In genomic region chr1:47997289-47998200, GRCh38 we compare ENCODE assay signal across 8 cellular contexts. TPM values are rescaled to one million over a fixed set of nuclear protein-coding genes. Genes with fewer than 3 reads are reported as not detected.
DNase-seq lines count a peak whose midpoint lies in the region; ATAC-seq, FAIRE-seq and TF ChIP-seq lines count a peak whose summit lies in the region.

Gene TRABD2B, minus strand, starts transcription at chr1:47997385.

- H3K27me3 ChIP-seq in HAP-1 (ENCODE audit: low read depth) = peaks cover 8% of the 10 kb centered on the region; the same call in 1 of the 2 replicates

- peak within 1 kb of the TSS; percentile 70 for H3K4me3 Mint-ChIP-seq in activated B cell treated with CpG ODN at 0.5 μM for 24 hours
- peak within 1 kb of the TSS; percentile 66 for H3K4me3 Mint-ChIP-seq in central memory CD8-positive, alpha-beta T cell

- CTCF ChIA-PET in activated B cell treated with CpG ODN at 0.5 μM for 24 hours (lab: Charles Lee) = interaction anchor here (2.9 kb wide), 1 partner anchor 12 kb away, joined by 10 read pairs; no protein-coding TSS in a partner anchor

- H3K27me3 Mint-ChIP-seq in activated B cell treated with CpG ODN at 0.5 μM for 24 hours = peaks cover 48% of the 10 kb centered on the region
- H3K27me3 Mint-ChIP-seq in central memory CD8-positive, alpha-beta T cell = peaks cover 80% of the 10 kb centered on the region

- H3K9ac ChIP-seq in kidney (ENCODE audit: low read length in 2 of 2) = peak within 1 kb of the TSS; percentile 57 to 72

- no peak within 1 kb of the TSS for H3K27ac Mint-ChIP-seq in activated B cell treated with CpG ODN at 0.5 μM for 24 hours
- H3K27ac Mint-ChIP-seq in central memory CD8-positive, alpha-beta T cell (ENCODE audit: low read depth) = no peak within 1 kb of the TSS

- no peak for FAIRE-seq in kidney (lab: Jason Lieb, UNC)

- in situ Hi-C loops in HAP-1 (cut with MboI; ENCODE audit: low sequenced_read_pairs) = no loop called here

- DNase-seq in GM03348 (ENCODE audit: low spot score) (peak; percentile 96), HAP-1 (ENCODE audit: low spot score in 2 of 2) (peak; percentile 73 to 88), NB4 (ENCODE audit: low read depth) (peak; percentile 53), activated B cell treated with CpG ODN at 0.5 μM for 24 hours (peak; percentile 65), kidney (peak; percentile 93), NK-92 (lab: John Stamatoyannopoulos, UW; ENCODE audit: unreplicated experiment) (no peak)
- peak; percentile 23 to 49 for DNase-seq in central memory CD8-positive, alpha-beta T cell (ENCODE audit: low spot score in 2 of 2)
- DNase-seq in stimulated activated CD4-positive, alpha-beta T cell treated with anti-CD3 and anti-CD28 coated beads, Interleukin-15, amount 100 ng/mL, for 1 hour (ENCODE audit: low read depth in 1 of 2, low spot score in 1 of 2) = peak; percentile 27 to 56

- H3K4me3 ChIP-seq in HAP-1 (peak within 1 kb of the TSS; percentile 43), NB4 (ENCODE audit: low read depth, low read length) (no peak within 1 kb of the TSS), kidney (ENCODE audit: low read length in 2 of 2) (peak within 1 kb of the TSS; percentile 72 to 86)

- TF ChIP-seq POLR2A in NB4 (IDR thresholded peaks at IDR 0.05; ENCODE audit: extremely low read depth, insufficient read length) = no peak

- no peaks in the 10 kb centered on the region; the same call in 1 of the 2 replicates for H3K4me1 ChIP-seq in HAP-1
- H3K4me1 ChIP-seq in kidney (ENCODE audit: control insufficient read depth in 1 of 2, insufficient read depth in 1 of 2, low read depth in 1 of 2, low read length in 2 of 2) = peaks cover 6 to 14% of the 10 kb centered on the region in 2 donors

- intact Hi-C loops in activated B cell treated with CpG ODN at 0.5 μM for 24 hours (cut with micrococcal nuclease) (loop anchor here (2.0 kb wide), 1 partner anchor 239 kb away; no protein-coding TSS in a partner anchor), kidney (cut with DNase I) (no loop called here)

- peaks cover 10% of the 10 kb centered on the region for H3K4me1 Mint-ChIP-seq in activated B cell treated with CpG ODN at 0.5 μM for 24 hours
- H3K4me1 Mint-ChIP-seq in central memory CD8-positive, alpha-beta T cell = peaks cover 8% of the 10 kb centered on the region

- TF ChIP-seq CTCF in NB4 (IDR thresholded peaks at IDR 0.05; ENCODE audit: low read depth, low read length) = peak; percentile 84
- peak; percentile 64 for TF ChIP-seq CTCF in activated B cell treated with CpG ODN at 0.5 μM for 24 hours (IDR thresholded peaks at IDR 0.05)
- TF ChIP-seq CTCF in kidney (IDR thresholded peaks at IDR 0.05; ENCODE audit: borderline replicate concordance, extremely low read depth, insufficient read depth) = peak; percentile 91

- ATAC-seq in activated B cell treated with CpG ODN at 0.5 μM for 24 hours (ENCODE audit: low read depth) = peak; percentile 60
- ATAC-seq in central memory CD8-positive, alpha-beta T cell (replicated peaks; ENCODE audit: extremely low read depth, poor library complexity, severe bottlenecking) = no peak

- H3K27ac ChIP-seq in kidney (ENCODE audit: low read depth in 2 of 2, low read length in 2 of 2) = peak within 1 kb of the TSS; percentile 91

- H3K9me3 Mint-ChIP-seq in activated B cell treated with CpG ODN at 0.5 μM for 24 hours = no peaks in the 10 kb centered on the region
- no peaks in the 10 kb centered on the region for H3K9me3 Mint-ChIP-seq in central memory CD8-positive, alpha-beta T cell

- H3K36me3 ChIP-seq in HAP-1 (replicated peaks) (no peaks in the 10 kb centered on the region), kidney (ENCODE audit: control insufficient read depth in 1 of 2, insufficient read depth in 2 of 2, low read length in 2 of 2) (no peaks in the 10 kb centered on the region)

- POLR2A ChIA-PET in activated B cell treated with CpG ODN at 0.5 μM for 24 hours (lab: Charles Lee) = no interaction called here

- H3K36me3 Mint-ChIP-seq in activated B cell treated with CpG ODN at 0.5 μM for 24 hours (ENCODE audit: low read depth) = no peaks in the 10 kb centered on the region
- H3K36me3 Mint-ChIP-seq in central memory CD8-positive, alpha-beta T cell (ENCODE audit: insufficient read depth) = peaks cover 1% of the 10 kb centered on the region

- H3K9me3 ChIP-seq in HAP-1 (no peaks in the 10 kb centered on the region), kidney (ENCODE audit: control insufficient read depth in 1 of 2, low read length in 2 of 2) (no peaks in the 10 kb centered on the region)

RNA-seq across cellular contexts. Expression of gene TRABD2B, which starts in this region (rescaled TPM):
- total RNA-seq in activated B cell treated with CpG ODN at 0.5 μM for 24 hours = not detected in 2 replicates
- total RNA-seq in kidney = 62.0 TPM
- 19.8 TPM for polyA plus RNA-seq in kidney (ENCODE audit: insufficient read depth, low read depth, low replicate concordance)

Comparison
In these comparisons a context has a peak if more than half of its experiments do, and no peak if none do; other contexts are left out.
1. RNA of gene TRABD2B (total RNA-seq): 62.0 TPM in kidney (single experiment); not detected in activated B cell treated with CpG ODN at 0.5 μM for 24 hours; every median in the first group is over 10 times any median in the second.
2. Peak in DNase-seq and ATAC-seq in activated B cell treated with CpG ODN at 0.5 μM for 24 hours; RNA of the gene not detected or under 1 TPM.
3. Peak in every context shown above with its lines, with median percentiles within 50 percentile points of each other: CTCF ChIP-seq.